21 cellular contexts compared by ENCODE assay signal in the genomic region with DNA sequence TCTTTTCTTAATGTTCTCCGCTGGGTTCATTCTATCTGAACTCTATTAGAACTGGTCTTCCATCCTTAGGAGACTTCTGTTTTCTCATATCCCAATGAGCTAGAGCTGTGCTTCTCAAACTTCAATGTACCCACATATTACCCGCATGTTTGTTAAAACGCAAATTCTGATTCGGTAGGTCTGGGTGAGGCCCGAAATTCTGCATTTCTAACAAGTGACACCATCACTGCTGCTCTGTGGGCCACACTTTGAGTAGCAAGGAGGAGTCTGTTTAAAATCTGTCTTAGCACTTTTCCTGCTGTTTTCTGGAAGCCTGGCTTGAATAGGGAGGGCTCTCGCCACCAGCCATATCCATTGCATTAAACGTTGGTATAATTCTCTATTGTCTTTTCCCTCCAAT.
A peak's percentile ranks its signal among the peaks of the same experiment; 100 is the strongest.
DNase-seq lines count a peak whose midpoint lies in the region; ATAC-seq and TF ChIP-seq lines count a peak whose summit lies in the region.
"Had no signal": no experiment of that assay in that cellular context is flagged by ENCODE, and none has a peak within 500 bp of the region (broad histone marks: within the 10 kb centered on the region; RNA-seq: fewer than 3 reads in every experiment).

No MANE protein-coding gene starts in this region.

- H3K27me3 ChIP-seq in GM23338 (ENCODE audit: insufficient read depth), result no peaks in the 10 kb centered on the region
- H3K27me3 ChIP-seq in endodermal cell (ENCODE audit: control insufficient read depth, insufficient read depth, low read length, poor library complexity, severe bottlenecking), result no peaks in the 10 kb centered on the region
- no peaks in the 10 kb centered on the region for H3K27me3 ChIP-seq in mesendoderm (ENCODE audit: insufficient read depth, low read length, poor library complexity)
- no peaks in the 10 kb centered on the region for H3K27me3 ChIP-seq in trophoblast cell (ENCODE audit: insufficient read depth, low read length)
- H3K27me3 ChIP-seq: BLaER1 treated with 17β-estradiol and CSF1 and Interleukin-3, amounts not matched to agents 10 nM and 100 nM had no signal

- H3K27ac ChIP-seq in GM23338 (ENCODE audit: low read depth) (no peak overlapping the region), endodermal cell (ENCODE audit: low read depth, low read length) (no peak overlapping the region), mesendoderm (ENCODE audit: low read depth, low read length) (no peak overlapping the region), trophoblast cell (ENCODE audit: low read depth, low read length) (no peak overlapping the region)
- H3K27ac ChIP-seq: 22Rv1; A549; BLaER1 treated with 17β-estradiol and CSF1 and Interleukin-3, amounts not matched to agents 10 nM and 100 nM; C4-2B had no signal

- no peak overlapping the region for H3K27ac Mint-ChIP-seq in GM23338
- peak overlapping the region; percentile 3 for H3K27ac Mint-ChIP-seq in endodermal cell
- H3K27ac Mint-ChIP-seq: B cell; CD4-positive, alpha-beta T cell; CD8-positive, alpha-beta T cell had no signal

- no peak for ATAC-seq in GM23338
- ATAC-seq: A549; CD8-positive, alpha-beta T cell; GM12878 had no signal

- no peak overlapping the region for H4K91ac ChIP-seq in trophoblast cell (ENCODE audit: low read depth, low read length)

- no peak overlapping the region for H4K12ac ChIP-seq in trophoblast cell (ENCODE audit: low read depth, low read length)

- peak overlapping the region; percentile 6 for H4K5ac ChIP-seq in mesendoderm (ENCODE audit: low read length)

- H3K9me3 Mint-ChIP-seq in GM23338, result no peaks in the 10 kb centered on the region
- H3K9me3 Mint-ChIP-seq in endodermal cell, result no peaks in the 10 kb centered on the region
- H3K9me3 Mint-ChIP-seq: CD4-positive, alpha-beta T cell; CD8-positive, alpha-beta T cell had no signal

- no peak overlapping the region for H3K23ac ChIP-seq in mesendoderm (ENCODE audit: low read length)
- H3K23ac ChIP-seq in trophoblast cell (ENCODE audit: low read length), result no peak overlapping the region

- H3K4me3 ChIP-seq in GM23338 (no peak overlapping the region), endodermal cell (ENCODE audit: low read length) (no peak overlapping the region), mesendoderm (ENCODE audit: low read length) (no peak overlapping the region), trophoblast cell (ENCODE audit: low read depth, low read length) (no peak overlapping the region)
- H3K4me3 ChIP-seq: A549; BLaER1 treated with 17β-estradiol and CSF1 and Interleukin-3, amounts not matched to agents 10 nM and 100 nM; GM12878 had no signal

- TF ChIP-seq CTCF in GM23338 (conservative IDR thresholded peaks at IDR 0.05; ENCODE audit: low read depth in 2 of 2), result no peak
- TF ChIP-seq CTCF in endodermal cell (conservative IDR thresholded peaks at IDR 0.05), result no peak

- no peak overlapping the region for H2AK5ac ChIP-seq in mesendoderm (ENCODE audit: low read length)
- no peak overlapping the region for H2AK5ac ChIP-seq in trophoblast cell (ENCODE audit: low read length)

- DNase-seq in GM23338 (ENCODE audit: low spot score) (no peak), endodermal cell (peak; percentile 47), mesendoderm (peak; percentile 56), trophoblast cell (peak; percentile 77 to 95), NCI-H1048 (lab: John Stamatoyannopoulos, UW) (no peak), DMS79 (lab: John Stamatoyannopoulos, UW) (no peak), NK-92 (lab: John Stamatoyannopoulos, UW; ENCODE audit: unreplicated experiment) (no peak)
- DNase-seq: AML-193; Caco-2; Calu3; CD4-positive, alpha-beta T cell; CD8-positive, alpha-beta T cell; DND-41; EL; GDM1 had no signal

- no peak overlapping the region for H3K9ac ChIP-seq in endodermal cell (ENCODE audit: extremely low read depth, low read length, poor library complexity, severe bottlenecking)
- H3K9ac ChIP-seq in mesendoderm (ENCODE audit: low read length), result no peak overlapping the region
- H3K9ac ChIP-seq in trophoblast cell (ENCODE audit: low read length), result no peak overlapping the region
- H3K9ac ChIP-seq: BLaER1 treated with 17β-estradiol and CSF1 and Interleukin-3, amounts not matched to agents 10 nM and 100 nM had no signal

- H3K9me2 ChIP-seq in GM23338 (ENCODE audit: insufficient read depth), result peaks cover 14% of the 10 kb centered on the region

- peak overlapping the region; percentile 31 for H3K56ac ChIP-seq in mesendoderm (ENCODE audit: low read length)

- H3K9me3 ChIP-seq in endodermal cell (ENCODE audit: control insufficient read depth, low read length), result peaks cover 4% of the 10 kb centered on the region
- H3K9me3 ChIP-seq in trophoblast cell (ENCODE audit: insufficient read depth, low read depth, low read length), result no peaks in the 10 kb centered on the region
- H3K9me3 ChIP-seq: Caco-2 had no signal

- H3K4me1 ChIP-seq in GM23338 (ENCODE audit: insufficient read depth) (peaks cover 27% of the 10 kb centered on the region), endodermal cell (ENCODE audit: control insufficient read depth, insufficient read depth, low read length) (peaks cover 28% of the 10 kb centered on the region), mesendoderm (ENCODE audit: control insufficient read depth, low read depth, low read length) (peaks cover 21% of the 10 kb centered on the region), trophoblast cell (ENCODE audit: control insufficient read depth in 1 of 2, insufficient read depth in 2 of 2, low read length in 2 of 2) (no peaks in the 10 kb centered on the region)
- H3K4me1 ChIP-seq: A549, Caco-2 had no signal

- H3K4me2 ChIP-seq in GM23338, result no peak overlapping the region
- no peak overlapping the region for H3K4me2 ChIP-seq in mesendoderm (ENCODE audit: low read length)
- no peak overlapping the region for H3K4me2 ChIP-seq in trophoblast cell (ENCODE audit: low read length)
- H3K4me2 ChIP-seq: A549 had no signal

- peak overlapping the region; percentile 28; the same call in 1 of the 2 replicates for H2AFZ ChIP-seq in GM23338
- H2AFZ ChIP-seq in trophoblast cell (ENCODE audit: insufficient read depth, low read length, poor library complexity), result no peak overlapping the region

- peak overlapping the region; percentile 36 for H2BK5ac ChIP-seq in mesendoderm (ENCODE audit: low read length)
- H2BK5ac ChIP-seq in trophoblast cell (ENCODE audit: low read depth, low read length, poor library complexity), result no peak overlapping the region

- H3K36me3 ChIP-seq in GM23338 (ENCODE audit: insufficient read depth), result no peaks in the 10 kb centered on the region
- no peaks in the 10 kb centered on the region for H3K36me3 ChIP-seq in endodermal cell (ENCODE audit: control insufficient read depth, insufficient read depth, low read length)
- no peaks in the 10 kb centered on the region for H3K36me3 ChIP-seq in mesendoderm (ENCODE audit: control insufficient read depth, insufficient read depth, low read length)
- H3K36me3 ChIP-seq in trophoblast cell (ENCODE audit: control insufficient read depth in 1 of 2, insufficient read depth in 2 of 2, low read length in 2 of 2), result no peaks in the 10 kb centered on the region
- H3K36me3 ChIP-seq: BLaER1 treated with 17β-estradiol and CSF1 and Interleukin-3, amounts not matched to agents 10 nM and 100 nM had no signal

- no peak overlapping the region for H2BK12ac ChIP-seq in trophoblast cell (ENCODE audit: low read length)

- H3K14ac ChIP-seq in trophoblast cell (ENCODE audit: low read length), result no peak overlapping the region

- H3K27me3 Mint-ChIP-seq in GM23338 (ENCODE audit: insufficient read depth, low read depth, poor library complexity), result peaks cover 3% of the 10 kb centered on the region
- no peaks in the 10 kb centered on the region for H3K27me3 Mint-ChIP-seq in endodermal cell (ENCODE audit: insufficient read depth)

- no peaks in the 10 kb centered on the region for H3F3A ChIP-seq in GM23338 (replicated peaks; ENCODE audit: low read depth)

- 72 to 87% methylated on average over 5 to 7 of the region's 7 CpGs for WGBS in endodermal cell (ENCODE audit: insufficient coverage in 1 of 2, insufficient read length in 1 of 2), 2 experiments
- no CpG with 5 or more reads among the region's 7 CpGs for WGBS in mesendoderm (ENCODE audit: extremely low coverage, insufficient coverage, low lambda C conversion rate)
- no CpG with 5 or more reads among the region's 7 CpGs for WGBS in trophoblast cell (ENCODE audit: extremely low coverage, insufficient coverage, insufficient read length)

- H3K79me1 ChIP-seq in mesendoderm (ENCODE audit: low read length), result no peaks in the 10 kb centered on the region
- no peaks in the 10 kb centered on the region for H3K79me1 ChIP-seq in trophoblast cell (ENCODE audit: low read length)

- H4K20me1 ChIP-seq in GM23338 (replicated peaks; ENCODE audit: insufficient read depth), result no peaks in the 10 kb centered on the region
- H4K20me1 ChIP-seq: BLaER1 treated with 17β-estradiol and CSF1 and Interleukin-3, amounts not matched to agents 10 nM and 100 nM had no signal

- H2BK15ac ChIP-seq in mesendoderm (replicated peaks; ENCODE audit: low read depth), result no peak overlapping the region

- H2BK120ac ChIP-seq in mesendoderm (ENCODE audit: low read depth, low read length), result peak overlapping the region; percentile 62
- H2BK120ac ChIP-seq in trophoblast cell (ENCODE audit: insufficient read depth, low read length, poor library complexity), result no peak overlapping the region

- H3K4me3 Mint-ChIP-seq in GM23338 (no peak overlapping the region), endodermal cell (no peak overlapping the region)
- H3K4me3 Mint-ChIP-seq: B cell; CD4-positive, alpha-beta T cell; CD8-positive, alpha-beta T cell had no signal

- H3K4me1 Mint-ChIP-seq in GM23338 (peaks cover 29% of the 10 kb centered on the region), endodermal cell (peaks cover 36% of the 10 kb centered on the region)
- H3K4me1 Mint-ChIP-seq: B cell had no signal

- H3K36me3 Mint-ChIP-seq in GM23338 (ENCODE audit: low read depth) (no peaks in the 10 kb centered on the region), endodermal cell (ENCODE audit: low read depth) (no peaks in the 10 kb centered on the region)
- H3K36me3 Mint-ChIP-seq: CD8-positive, alpha-beta T cell had no signal

- no peaks in the 10 kb centered on the region for H3K79me2 ChIP-seq in GM23338 (replicated peaks; ENCODE audit: insufficient read depth)
- no peaks in the 10 kb centered on the region for H3K79me2 ChIP-seq in mesendoderm (ENCODE audit: control insufficient read depth, insufficient read depth, low read length)
- H3K79me2 ChIP-seq in trophoblast cell (ENCODE audit: control insufficient read depth, insufficient read depth, low read length, poor library complexity), result no peaks in the 10 kb centered on the region

- H3K18ac ChIP-seq in mesendoderm (ENCODE audit: low read length) (no peak overlapping the region), trophoblast cell (ENCODE audit: low read length) (no peak overlapping the region)

- H4K8ac ChIP-seq in mesendoderm (ENCODE audit: low read depth, low read length) (no peak overlapping the region), trophoblast cell (ENCODE audit: low read depth, low read length) (no peak overlapping the region)

- H3K4ac ChIP-seq in mesendoderm (ENCODE audit: low read depth, low read length), result no peak overlapping the region
- no peak overlapping the region for H3K4ac ChIP-seq in trophoblast cell (ENCODE audit: low read depth, low read length)

TF ChIP-seq in GM23338, 12 proteins besides CTCF, POLR2A, EP300 and RAD21 (continues in another document):
- no peak for TF ChIP-seq JUNB (IDR thresholded peaks at IDR 0.05; ENCODE audit: unreplicated experiment)

Comparison
In these comparisons a context has a peak if more than half of its experiments do, and no peak if none do; other contexts are left out.
1. DNase-seq: peak in endodermal cell (single experiment), mesendoderm (single experiment) and trophoblast cell (2 of 2); none in GM23338 (single experiment), NCI-H1048 (single experiment), DMS79 (single experiment) and NK-92 (single experiment).